Comparison of ENCODE assay signal across 1 cellular context in the genomic region with DNA sequence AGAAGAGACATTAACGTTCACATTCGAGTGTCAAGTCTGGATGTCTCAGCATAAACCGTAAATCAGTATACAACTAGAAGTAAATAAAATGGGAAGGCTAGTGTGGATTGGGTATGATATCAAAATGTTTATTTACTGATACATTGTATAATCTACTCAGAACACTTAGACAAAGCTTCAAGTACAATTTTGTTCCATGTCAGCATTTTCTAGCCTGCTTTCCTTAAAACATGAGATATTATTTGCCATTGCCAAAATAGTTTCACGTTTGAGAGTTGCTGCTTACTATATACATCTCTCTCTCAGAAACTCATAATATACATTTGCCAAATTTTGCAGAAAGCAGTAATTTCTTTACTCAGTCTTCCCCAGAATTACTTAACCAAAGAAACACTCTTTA.
TF ChIP-seq lines count a peak whose summit lies in the region.

No MANE protein-coding gene starts in this region.

TF ChIP-seq in HepG2, 621 proteins besides CTCF, POLR2A, EP300 and RAD21 (continued from another document):
- no peak for TF ChIP-seq RFX3 (CRISPR knock-in tag; IDR thresholded peaks at IDR 0.05)
